Comparison of ENCODE assay signal across 12 cellular contexts in the genomic region with DNA sequence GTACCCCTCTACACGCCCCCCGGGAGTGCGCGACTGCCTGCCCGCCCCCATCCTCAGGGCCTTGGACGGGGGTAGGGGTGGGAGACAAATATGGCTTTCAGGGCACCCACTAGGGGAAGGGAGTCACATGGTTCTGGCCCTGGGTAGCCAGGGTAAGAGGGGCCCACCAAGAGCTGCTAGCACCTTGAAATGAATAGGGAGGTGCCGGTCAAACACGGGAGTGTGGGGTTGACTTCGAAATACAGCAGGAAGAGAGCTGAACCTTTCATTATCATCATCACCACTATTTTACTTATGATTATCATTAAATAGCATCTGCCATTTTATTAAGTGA.
DNase-seq lines count a peak whose midpoint lies in the region; ATAC-seq and TF ChIP-seq lines count a peak whose summit lies in the region.
"Had no signal": no experiment of that assay in that cellular context is flagged by ENCODE, and none has a peak within 500 bp of the region (broad histone marks: within the 10 kb centered on the region; RNA-seq: fewer than 3 reads in every experiment).

No MANE protein-coding gene starts in this region.

- no peak overlapping the region for H3K9ac ChIP-seq in adipocyte (ENCODE audit: low read length)

- H3K4me1 Mint-ChIP-seq in progenitor cell of endocrine pancreas (ENCODE audit: low read depth), result peaks cover 10% of the 10 kb centered on the region

- TF ChIP-seq CTCF in AG09309 (IDR thresholded peaks at IDR 0.05; ENCODE audit: control insufficient read depth, insufficient read depth, low read depth, low read length, missing control alignments), result no peak
- no peak for TF ChIP-seq CTCF in progenitor cell of endocrine pancreas (IDR thresholded peaks at IDR 0.05; ENCODE audit: unreplicated experiment)

- H3K4me3 ChIP-seq in AG09309 (ENCODE audit: control insufficient read depth, low read depth, low read length) (peak overlapping the region; percentile 48), adipocyte (ENCODE audit: low read length) (peak overlapping the region; percentile 79), iPS DF 6.9 (ENCODE audit: low read length) (peak overlapping the region; percentile 63; the same call in 1 of the 2 replicates)

- H3K9me3 ChIP-seq in adipocyte (ENCODE audit: control insufficient read depth, low read length), result no peaks in the 10 kb centered on the region
- no peaks in the 10 kb centered on the region for H3K9me3 ChIP-seq in iPS DF 6.9 (ENCODE audit: control insufficient read depth, insufficient read depth, low read length)
- H3K9me3 ChIP-seq: thyroid gland had no signal

- H3K4me3 Mint-ChIP-seq in progenitor cell of endocrine pancreas (ENCODE audit: low read depth), result peak overlapping the region; percentile 65

- peaks cover 16% of the 10 kb centered on the region for H3K27me3 Mint-ChIP-seq in progenitor cell of endocrine pancreas

- WGBS in iPS DF 6.9 (ENCODE audit: insufficient coverage, insufficient read length), result no CpG with 5 or more reads among the region's 9 CpGs

- H3K27ac ChIP-seq in iPS DF 6.9 (ENCODE audit: low read length), result no peak overlapping the region
- H3K27ac ChIP-seq: C4-2B, thyroid gland had no signal

- H3K27ac Mint-ChIP-seq in progenitor cell of endocrine pancreas, result no peak overlapping the region

- H3K36me3 Mint-ChIP-seq in progenitor cell of endocrine pancreas (ENCODE audit: insufficient read depth), result no peaks in the 10 kb centered on the region

- H3K9me3 Mint-ChIP-seq in progenitor cell of endocrine pancreas (ENCODE audit: low read depth), result no peaks in the 10 kb centered on the region

- no peak for ATAC-seq in GM18873 (IDR thresholded peaks at IDR 0.05; ENCODE audit: low FRiP score, unreplicated experiment)

- H3K36me3 ChIP-seq in adipocyte (ENCODE audit: control insufficient read depth, insufficient read depth, low read length, severe bottlenecking) (no peaks in the 10 kb centered on the region), iPS DF 6.9 (ENCODE audit: control insufficient read depth, insufficient read depth, low read length) (no peaks in the 10 kb centered on the region)
- H3K36me3 ChIP-seq: thyroid gland had no signal

- DNase-seq in AG09309 (ENCODE audit: low read depth) (no peak), adipocyte (ENCODE audit: low read depth) (no peak), iPS DF 6.9 (ENCODE audit: low read depth, low spot score) (no peak), progenitor cell of endocrine pancreas (ENCODE audit: low spot score, unreplicated experiment) (no peak), RKO (ENCODE audit: low spot score) (no peak), NCI-H146 (lab: John Stamatoyannopoulos, UW) (no peak), NCI-H1694 treated with DMSO at 0.1 percent for 48 hours (lab: John Stamatoyannopoulos, UW) (no peak)
- DNase-seq: NCI-H1105; stimulated activated CD4-positive, alpha-beta T cell treated with anti-CD3 and anti-CD28 coated beads, Interleukin-4, amount 100 ng/mL, for 24 hours had no signal

- H3K27me3 ChIP-seq in adipocyte (replicated peaks; ENCODE audit: control insufficient read depth, insufficient read depth, low read length), result no peaks in the 10 kb centered on the region
- no peaks in the 10 kb centered on the region for H3K27me3 ChIP-seq in iPS DF 6.9 (ENCODE audit: control insufficient read depth, insufficient read depth, low read length)
- H3K27me3 ChIP-seq: thyroid gland had no signal

- H3K4me1 ChIP-seq in adipocyte (ENCODE audit: control insufficient read depth, insufficient read depth, low read length), result peaks cover 19% of the 10 kb centered on the region
- H3K4me1 ChIP-seq in iPS DF 6.9 (ENCODE audit: control insufficient read depth, insufficient read depth, low read length), result peaks cover 4% of the 10 kb centered on the region
